In genomic region chr5:112957970-112958773, GRCh38 we compare ENCODE assay signal across 8 cellular contexts. TPM values are rescaled to one million over a fixed set of nuclear protein-coding genes. Genes with fewer than 3 reads are reported as not detected.
DNase-seq lines count a peak whose midpoint lies in the region; ATAC-seq and TF ChIP-seq lines count a peak whose summit lies in the region.

No MANE protein-coding gene starts in this region.

- 0 out of 2 replicates have a peak, but pooled peaks cover 3% of the 10 kb centered on the region for H4K20me1 ChIP-seq in GM23248 (ENCODE audit: insufficient read depth)

- peaks cover 33% of the 10 kb centered on the region for H3K4me1 Mint-ChIP-seq in activated CD4-positive, alpha-beta T cell treated with anti-CD3 and anti-CD28 coated beads for 36 hours

- H3K27me3 ChIP-seq in GM23248 (replicated peaks; ENCODE audit: insufficient read depth) = peaks cover 6% of the 10 kb centered on the region
- H3K27me3 ChIP-seq in adrenal gland = no peaks in the 10 kb centered on the region

- no peaks in the 10 kb centered on the region for H3K27me3 Mint-ChIP-seq in activated CD4-positive, alpha-beta T cell treated with anti-CD3 and anti-CD28 coated beads for 36 hours

- 1 to 2% methylated on average over 4 of the region's 4 CpGs for WGBS in GM23248 (ENCODE audit: low coverage in 1 of 2, low lambda C conversion rate in 2 of 2, missing lambda C conversion rate in 2 of 2), 2 experiments
- WGBS in adrenal gland, 4 donors = 28 to 42% (median 35%) methylated on average over 4 of the region's 4 CpGs

- no peak overlapping the region for H3K4me3 Mint-ChIP-seq in activated CD4-positive, alpha-beta T cell treated with anti-CD3 and anti-CD28 coated beads for 36 hours

- H3K9me3 ChIP-seq in GM23248 (ENCODE audit: low read depth) (no peaks in the 10 kb centered on the region), adrenal gland (replicated peaks in 1 of 3) (no peaks in the 10 kb centered on the region)

- H3K9me2 ChIP-seq in GM23248 (ENCODE audit: insufficient read depth) = no peaks in the 10 kb centered on the region

- CTCF ChIA-PET in activated CD4-positive, alpha-beta T cell treated with anti-CD3 and anti-CD28 coated beads for 36 hours (lab: Charles Lee) = no interaction called here

- no peak overlapping the region for H3K4me3 ChIP-seq in GM23248
- H3K4me3 ChIP-seq in adrenal gland = no peak overlapping the region

- TF ChIP-seq CTCF in adrenal gland (IDR thresholded peaks at IDR 0.05) = no peak

- no peaks in the 10 kb centered on the region for H3K9me3 Mint-ChIP-seq in activated CD4-positive, alpha-beta T cell treated with anti-CD3 and anti-CD28 coated beads for 36 hours (ENCODE audit: low read depth)

- POLR2A ChIA-PET in activated CD4-positive, alpha-beta T cell treated with anti-CD3 and anti-CD28 coated beads for 36 hours (lab: Charles Lee) = no interaction called here

- peak overlapping the region; percentile 41 for H3K4me2 ChIP-seq in GM23248 (ENCODE audit: unreplicated experiment)

- H3K36me3 ChIP-seq in GM23248 (ENCODE audit: low read depth) = no peaks in the 10 kb centered on the region
- H3K36me3 ChIP-seq in adrenal gland (replicated peaks in 1 of 2) = no peaks in the 10 kb centered on the region

- no peaks in the 10 kb centered on the region for H3K36me3 Mint-ChIP-seq in activated CD4-positive, alpha-beta T cell treated with anti-CD3 and anti-CD28 coated beads for 36 hours (ENCODE audit: low read depth)

- intact Hi-C loops in activated CD4-positive, alpha-beta T cell treated with anti-CD3 and anti-CD28 coated beads for 36 hours (cut with DNase I, micrococcal nuclease) = no loop called here
- intact Hi-C loops in adrenal gland (cut with DNase I) = no loop called here

- H3K27ac Mint-ChIP-seq in activated CD4-positive, alpha-beta T cell treated with anti-CD3 and anti-CD28 coated beads for 36 hours = no peak overlapping the region

- H3K27ac ChIP-seq in GM23248 (no peak overlapping the region), adrenal gland (peak overlapping the region in 3 of 5 donors; percentile 7 to 56 (median 30))

- no peak for TF ChIP-seq POLR2A in adrenal gland (IDR thresholded peaks at IDR 0.05)

- peaks cover 27% of the 10 kb centered on the region for H3F3A ChIP-seq in GM23248 (ENCODE audit: insufficient read depth)

- DNase-seq in activated CD4-positive, alpha-beta T cell treated with anti-CD3 and anti-CD28 coated beads for 36 hours = peak; percentile 60
- no peak for DNase-seq in activated CD4-positive, alpha-beta T cell treated with anti-CD3 and anti-CD28 coated beads for 1 hour
- DNase-seq in GM23248 = peak; percentile 98
- peak; percentile 35 to 40 for DNase-seq in Kasumi-1 (lab: John Stamatoyannopoulos, UW)
- peak; percentile 55 to 85 (median 79) for DNase-seq in adrenal gland
- peak; percentile 89 for DNase-seq in kidney tubule cell (ENCODE audit: low spot score)
- no peak for DNase-seq in stimulated activated CD8-positive, alpha-beta memory T cell treated with anti-CD3 and anti-CD28 coated beads, Interleukin-4, amount 100 ng/mL, for 48 hours
- DNase-seq in activated gamma-delta T cell (lab: John Stamatoyannopoulos, UW) = no peak

- no peak overlapping the region for H3K9ac ChIP-seq in GM23248

- in situ Hi-C loops in GM23248 (cut with MboI) = loop anchor here (25.0 kb wide), 1 partner anchor 396 kb away; no protein-coding TSS in a partner anchor

- H2AFZ ChIP-seq in GM23248 = no peak overlapping the region

- no peaks in the 10 kb centered on the region for H3K79me2 ChIP-seq in GM23248 (ENCODE audit: insufficient read depth)

- H3K4me1 ChIP-seq in GM23248 (ENCODE audit: insufficient read depth) (peaks cover 29% of the 10 kb centered on the region), adrenal gland (replicated peaks in 1 of 2) (peaks cover 31 to 32% of the 10 kb centered on the region in 2 donors)

- ATAC-seq in activated CD4-positive, alpha-beta T cell treated with anti-CD3 and anti-CD28 coated beads for 36 hours = peak; percentile 91

RNA-seq across cellular contexts. Expression of gene DCP2, which starts 18.4 kb away (rescaled TPM):
- 100 to 1,000 TPM in 1 of 2 experiments, 10 to 100 TPM in 1; 94.0 to 101 TPM for total RNA-seq in activated CD4-positive, alpha-beta T cell treated with anti-CD3 and anti-CD28 coated beads for 36 hours
- total RNA-seq in GM23248 (2014; rRNA removed; shearing (Covaris generic)) = 15.8 and 17.4 TPM in 2 replicates
- polyA plus RNA-seq in GM23248 (2016; fragmentation: Nextera tagmentation; extraction: Ambion mirVana) (8.1 and 13.5 TPM in 2 replicates), adrenal gland (1 to 10 TPM; 7.0 to 9.9 (median 7.2) TPM)
- 10 to 100 TPM; 17.5 to 50.4 (median 44.3) TPM for total RNA-seq in adrenal gland

RNA-seq across cellular contexts. Expression of gene REEP5, which starts 36.1 kb away (rescaled TPM):
- total RNA-seq in activated CD4-positive, alpha-beta T cell treated with anti-CD3 and anti-CD28 coated beads for 36 hours = 10 to 100 TPM; 44.3 to 50.4 TPM
- 41.9 and 52.3 TPM in 2 replicates for total RNA-seq in GM23248 (2014; rRNA removed; shearing (Covaris generic))
- 227 and 233 TPM in 2 replicates for polyA plus RNA-seq in GM23248 (2016; fragmentation: Nextera tagmentation; extraction: Ambion mirVana)
- total RNA-seq in adrenal gland = 100 to 1,000 TPM in 7 of 8 donors, 10 to 100 TPM in 1; 84.6 to 198 (median 173) TPM
- 100 to 1,000 TPM in 2 of 3 donors, 10 to 100 TPM in 1; 73.8 to 187 (median 107) TPM for polyA plus RNA-seq in adrenal gland

Comparison
In these comparisons a context has a peak if more than half of its experiments do, and no peak if none do; other contexts are left out.
1. DNase-seq: peak in activated CD4-positive, alpha-beta T cell treated with anti-CD3 and anti-CD28 coated beads for 36 hours (single experiment), GM23248 (single experiment), Kasumi-1 (2 of 2), adrenal gland (7 of 7) and kidney tubule cell (single experiment); none in activated CD4-positive, alpha-beta T cell treated with anti-CD3 and anti-CD28 coated beads for 1 hour (single experiment), stimulated activated CD8-positive, alpha-beta memory T cell treated with anti-CD3 and anti-CD28 coated beads, Interleukin-4, amount 100 ng/mL, for 48 hours (single experiment) and activated gamma-delta T cell (single experiment).